Comparison of ENCODE assay signal across 6 cellular contexts in genomic region chr4:23577398-23577797, GRCh38.
"Had no signal": no experiment of that assay in that cellular context is flagged by ENCODE, and none has a peak within 500 bp of the region (broad histone marks: within the 10 kb centered on the region; RNA-seq: fewer than 3 reads in every experiment).

No MANE protein-coding gene starts in this region.

- H3K4me3 ChIP-seq: K562 had no signal

- ATAC-seq: HepG2, K562 had no signal

- H3K27ac ChIP-seq: HL-60 had no signal

- DNase-seq: IMR-90, KBM-7, KG1 had no signal
